1 cellular context compared by ENCODE assay signal in genomic region chr15:31405200-31405929, GRCh38.
A peak's percentile ranks its signal among the peaks of the same experiment; 100 is the strongest.
TF ChIP-seq lines count a peak whose summit lies in the region.

No MANE protein-coding gene starts in this region.

TF ChIP-seq in HepG2, 621 proteins besides CTCF, POLR2A, EP300 and RAD21 (continued from another document and continues in another):
- TF ChIP-seq CREB1 (IDR thresholded peaks at IDR 0.05) (no peak), CREB1 (CRISPR knock-in tag; IDR thresholded peaks at IDR 0.05) (peak; percentile 33; the same call in 1 of the 2 replicates), SAP130 (CRISPR knock-in tag; IDR thresholded peaks at IDR 0.05; ENCODE audit: low read depth) (peak; percentile 35; the same call in 1 of the 2 replicates), TCF7 (IDR thresholded peaks at IDR 0.05; ENCODE audit: low read depth) (peak; percentile 47), PAXIP1 (CRISPR knock-in tag; conservative IDR thresholded peaks at IDR 0.05) (peak; percentile 55), KIAA2018 (CRISPR knock-in tag; IDR thresholded peaks at IDR 0.05; ENCODE audit: borderline replicate concordance) (no peak), HDAC6 (IDR thresholded peaks at IDR 0.05; ENCODE audit: low read depth, low read length) (no peak), HMG20A (CRISPR knock-in tag; IDR thresholded peaks at IDR 0.05; ENCODE audit: borderline replicate concordance) (peak; percentile 63; the same call in 1 of the 2 replicates), HMGXB4 (CRISPR knock-in tag; IDR thresholded peaks at IDR 0.05; ENCODE audit: borderline replicate concordance in 1 of 2, low read depth in 1 of 2) (no peak), TBX2 (CRISPR knock-in tag; IDR thresholded peaks at IDR 0.05; ENCODE audit: borderline replicate concordance) (0 out of 2 replicates have a peak, but pooled peaks have one; percentile 29), FOXA3 (CRISPR knock-in tag; IDR thresholded peaks at IDR 0.05) (peak; percentile 78), RARA (CRISPR knock-in tag; IDR thresholded peaks at IDR 0.05) (peak; percentile 46), CBFB (CRISPR knock-in tag; IDR thresholded peaks at IDR 0.05) (peak; percentile 94), ZNF331 (CRISPR knock-in tag; IDR thresholded peaks at IDR 0.05) (no peak), ZNF33B (CRISPR knock-in tag; IDR thresholded peaks at IDR 0.05) (no peak), ZNF660 (CRISPR knock-in tag; IDR thresholded peaks at IDR 0.05; ENCODE audit: borderline replicate concordance, low read depth) (no peak), HDAC1 (CRISPR knock-in tag; IDR thresholded peaks at IDR 0.05) (no peak), ZNF510 (CRISPR knock-in tag; IDR thresholded peaks at IDR 0.05; ENCODE audit: low read depth) (no peak), ZFP36L1 (CRISPR knock-in tag; IDR thresholded peaks at IDR 0.05) (no peak), SYNCRIP (IDR thresholded peaks at IDR 0.05; ENCODE audit: insufficient read depth, low read depth, low read length) (no peak), THAP11 (CRISPR knock-in tag; IDR thresholded peaks at IDR 0.05) (no peak), PCBP1 (IDR thresholded peaks at IDR 0.05; ENCODE audit: borderline replicate concordance, low read depth, low read length) (no peak), SOX13 (IDR thresholded peaks at IDR 0.05) (no peak), SOX13 (CRISPR knock-in tag; conservative IDR thresholded peaks at IDR 0.05 in 1 of 2, IDR thresholded peaks at IDR 0.05 in 1 of 2) (peak in 1 of 2 experiments; percentile 74; a peak in 2 of 4 replicates), GATAD2A (CRISPR knock-in tag; IDR thresholded peaks at IDR 0.05) (peak; percentile 48; the same call in 1 of the 2 replicates), PRDM10 (CRISPR knock-in tag; IDR thresholded peaks at IDR 0.05; ENCODE audit: low read depth) (no peak), SP1 (IDR thresholded peaks at IDR 0.05) (no peak), SP1 (CRISPR knock-in tag; IDR thresholded peaks at IDR 0.05) (no peak), ZBTB7B (CRISPR knock-in tag; IDR thresholded peaks at IDR 0.05) (peak; percentile 64; the same call in 1 of the 2 replicates), ZNF574 (CRISPR knock-in tag; IDR thresholded peaks at IDR 0.05) (no peak), SOX6 (IDR thresholded peaks at IDR 0.05) (no peak), SOX6 (CRISPR knock-in tag; IDR thresholded peaks at IDR 0.05) (peak; percentile 53), NONO (IDR thresholded peaks at IDR 0.05) (no peak), NONO (CRISPR knock-in tag; conservative IDR thresholded peaks at IDR 0.05) (no peak), THAP8 (CRISPR knock-in tag; IDR thresholded peaks at IDR 0.05; ENCODE audit: borderline replicate concordance) (no peak), NFYC (CRISPR knock-in tag; IDR thresholded peaks at IDR 0.05) (no peak), ZZZ3 (CRISPR knock-in tag; IDR thresholded peaks at IDR 0.05; ENCODE audit: borderline replicate concordance) (no peak)
